1 cellular context compared by ENCODE assay signal in genomic region chr10:50882540-50882983, GRCh38.
TF ChIP-seq lines count a peak whose summit lies in the region.

No MANE protein-coding gene starts in this region.

TF ChIP-seq in HepG2, 621 proteins besides CTCF, POLR2A, EP300 and RAD21 (continued from another document and continues in another):
- TF ChIP-seq, protein P1, sequence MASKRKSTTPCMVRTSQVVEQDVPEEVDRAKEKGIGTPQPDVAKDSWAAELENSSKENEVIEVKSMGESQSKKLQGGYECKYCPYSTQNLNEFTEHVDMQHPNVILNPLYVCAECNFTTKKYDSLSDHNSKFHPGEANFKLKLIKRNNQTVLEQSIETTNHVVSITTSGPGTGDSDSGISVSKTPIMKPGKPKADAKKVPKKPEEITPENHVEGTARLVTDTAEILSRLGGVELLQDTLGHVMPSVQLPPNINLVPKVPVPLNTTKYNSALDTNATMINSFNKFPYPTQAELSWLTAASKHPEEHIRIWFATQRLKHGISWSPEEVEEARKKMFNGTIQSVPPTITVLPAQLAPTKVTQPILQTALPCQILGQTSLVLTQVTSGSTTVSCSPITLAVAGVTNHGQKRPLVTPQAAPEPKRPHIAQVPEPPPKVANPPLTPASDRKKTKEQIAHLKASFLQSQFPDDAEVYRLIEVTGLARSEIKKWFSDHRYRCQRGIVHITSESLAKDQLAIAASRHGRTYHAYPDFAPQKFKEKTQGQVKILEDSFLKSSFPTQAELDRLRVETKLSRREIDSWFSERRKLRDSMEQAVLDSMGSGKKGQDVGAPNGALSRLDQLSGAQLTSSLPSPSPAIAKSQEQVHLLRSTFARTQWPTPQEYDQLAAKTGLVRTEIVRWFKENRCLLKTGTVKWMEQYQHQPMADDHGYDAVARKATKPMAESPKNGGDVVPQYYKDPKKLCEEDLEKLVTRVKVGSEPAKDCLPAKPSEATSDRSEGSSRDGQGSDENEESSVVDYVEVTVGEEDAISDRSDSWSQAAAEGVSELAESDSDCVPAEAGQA (IDR thresholded peaks at IDR 0.05; ENCODE audit: low read depth) = peak; percentile 45; the same call in 1 of the 2 replicates
- TF ChIP-seq, protein P1 (CRISPR knock-in tag; IDR thresholded peaks at IDR 0.05; ENCODE audit: borderline replicate concordance) = no peak
- TF ChIP-seq FOXP4 (CRISPR knock-in tag; IDR thresholded peaks at IDR 0.05) (peak; percentile 88), ZKSCAN8 (CRISPR knock-in tag; IDR thresholded peaks at IDR 0.05; ENCODE audit: borderline replicate concordance) (peak; percentile 69; the same call in 1 of the 2 replicates), ZSCAN5A (CRISPR knock-in tag; IDR thresholded peaks at IDR 0.05; ENCODE audit: borderline replicate concordance) (peak; percentile 39; the same call in 1 of the 2 replicates), RXRB (CRISPR knock-in tag; IDR thresholded peaks at IDR 0.05; ENCODE audit: borderline replicate concordance) (peak; percentile 95), SUZ12 (IDR thresholded peaks at IDR 0.05; ENCODE audit: low read depth, low read length) (no peak), TEAD3 (CRISPR knock-in tag; optimal IDR thresholded peaks at IDR 0.05; ENCODE audit: borderline replicate concordance) (peak; percentile 33), ZNF644 (CRISPR knock-in tag; IDR thresholded peaks at IDR 0.05; ENCODE audit: low read depth) (peak; percentile 68; the same call in 1 of the 2 replicates), ZNF609 (CRISPR knock-in tag; IDR thresholded peaks at IDR 0.05; ENCODE audit: borderline replicate concordance) (peak; percentile 56; the same call in 1 of the 2 replicates), ISL2 (CRISPR knock-in tag; IDR thresholded peaks at IDR 0.05) (peak; percentile 92), ZNF850 (CRISPR knock-in tag; conservative IDR thresholded peaks at IDR 0.05) (no peak), KMT2B (CRISPR knock-in tag; IDR thresholded peaks at IDR 0.05) (peak; percentile 71; the same call in 1 of the 2 replicates), ATF3 (CRISPR knock-in tag; IDR thresholded peaks at IDR 0.05) (peak; percentile 79), HNRNPK (IDR thresholded peaks at IDR 0.05; ENCODE audit: low read depth, low read length, poor library complexity, severe bottlenecking) (no peak), BORCS8-MEF2B (CRISPR knock-in tag; IDR thresholded peaks at IDR 0.05) (no peak), NCOA2 (CRISPR knock-in tag; IDR thresholded peaks at IDR 0.05) (peak; percentile 95), ZSCAN29 (CRISPR knock-in tag; conservative IDR thresholded peaks at IDR 0.05) (0 out of 2 replicates have a peak, but pooled peaks have one; percentile 52), MAZ (IDR thresholded peaks at IDR 0.05; ENCODE audit: borderline replicate concordance, low read depth, low read length) (no peak), MAZ (CRISPR knock-in tag; IDR thresholded peaks at IDR 0.05; ENCODE audit: low read depth) (peak; percentile 53; the same call in 1 of the 2 replicates), GATAD2A (CRISPR knock-in tag; IDR thresholded peaks at IDR 0.05) (peak; percentile 98), SMARCC2 (IDR thresholded peaks at IDR 0.05) (peak; percentile 85; the same call in 1 of the 2 replicates), RARA (CRISPR knock-in tag; IDR thresholded peaks at IDR 0.05) (peak; percentile 83), SIN3A (IDR thresholded peaks at IDR 0.05; ENCODE audit: borderline replicate concordance, low read depth, low read length) (peak; percentile 38; the same call in 1 of the 2 replicates), SMARCE1 (IDR thresholded peaks at IDR 0.05; ENCODE audit: borderline replicate concordance) (0 out of 2 replicates have a peak, but pooled peaks have one; percentile 51), RAD51 (IDR thresholded peaks at IDR 0.05; ENCODE audit: borderline replicate concordance) (no peak), ZNF703 (CRISPR knock-in tag; IDR thresholded peaks at IDR 0.05; ENCODE audit: borderline replicate concordance) (no peak), HNRNPL (IDR thresholded peaks at IDR 0.05; ENCODE audit: low read depth, low read length) (no peak), ZFP1 (CRISPR knock-in tag; IDR thresholded peaks at IDR 0.05) (no peak), E2F1 (CRISPR knock-in tag; IDR thresholded peaks at IDR 0.05) (no peak), ZBTB42 (CRISPR knock-in tag; IDR thresholded peaks at IDR 0.05) (no peak), JUNB (CRISPR knock-in tag; IDR thresholded peaks at IDR 0.05; ENCODE audit: borderline replicate concordance) (peak; percentile 76; the same call in 1 of the 2 replicates), DPF2 (CRISPR knock-in tag; IDR thresholded peaks at IDR 0.05; ENCODE audit: borderline replicate concordance, low read depth) (peak; percentile 85; the same call in 1 of the 2 replicates), KAT8 (CRISPR knock-in tag; IDR thresholded peaks at IDR 0.05) (peak; percentile 81; the same call in 1 of the 2 replicates), JDP2 (CRISPR knock-in tag; IDR thresholded peaks at IDR 0.05; ENCODE audit: borderline replicate concordance) (no peak), SKIL (CRISPR knock-in tag; IDR thresholded peaks at IDR 0.05; ENCODE audit: borderline replicate concordance) (peak; percentile 55; the same call in 1 of the 2 replicates), ZNF747 (CRISPR knock-in tag; IDR thresholded peaks at IDR 0.05; ENCODE audit: borderline replicate concordance) (no peak), TBL1XR1 (IDR thresholded peaks at IDR 0.05; ENCODE audit: borderline replicate concordance, low read length, partially characterized antibody) (peak; percentile 87), PCBP2 (optimal IDR thresholded peaks at IDR 0.05; ENCODE audit: low read depth, low read length, poor library complexity, severe bottlenecking) (no peak), HOXA5 (CRISPR knock-in tag; IDR thresholded peaks at IDR 0.05) (peak; percentile 76; the same call in 1 of the 2 replicates), ZNF761 (CRISPR knock-in tag; conservative IDR thresholded peaks at IDR 0.05) (no peak), HDAC2 (CRISPR knock-in tag; IDR thresholded peaks at IDR 0.05) (peak; percentile 87), ZNF180 (CRISPR knock-in tag; IDR thresholded peaks at IDR 0.05; ENCODE audit: borderline replicate concordance, low read depth) (no peak), ZNF556 (CRISPR knock-in tag; IDR thresholded peaks at IDR 0.05; ENCODE audit: borderline replicate concordance) (peak; percentile 33; the same call in 1 of the 2 replicates), ZBTB20 (CRISPR knock-in tag; IDR thresholded peaks at IDR 0.05; ENCODE audit: borderline replicate concordance, low read depth) (no peak), CREB1 (IDR thresholded peaks at IDR 0.05) (no peak), CREB1 (CRISPR knock-in tag; IDR thresholded peaks at IDR 0.05) (peak; percentile 74), GATA4 (IDR thresholded peaks at IDR 0.05; ENCODE audit: borderline replicate concordance, low read depth) (peak; percentile 56; the same call in 1 of the 2 replicates)
- TF ChIP-seq, protein P2, sequence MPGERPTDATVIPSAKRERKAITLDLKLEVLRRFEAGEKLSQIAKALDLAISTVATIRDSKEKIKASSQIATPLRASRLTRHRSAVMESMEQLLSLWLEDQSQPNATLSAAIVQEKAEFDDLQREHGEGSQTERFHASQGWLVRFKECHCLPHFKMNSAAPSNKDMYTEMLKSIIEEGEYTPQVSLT (CRISPR knock-in tag; IDR thresholded peaks at IDR 0.05; ENCODE audit: borderline replicate concordance, low read depth) = no peak
